In the genomic region with DNA sequence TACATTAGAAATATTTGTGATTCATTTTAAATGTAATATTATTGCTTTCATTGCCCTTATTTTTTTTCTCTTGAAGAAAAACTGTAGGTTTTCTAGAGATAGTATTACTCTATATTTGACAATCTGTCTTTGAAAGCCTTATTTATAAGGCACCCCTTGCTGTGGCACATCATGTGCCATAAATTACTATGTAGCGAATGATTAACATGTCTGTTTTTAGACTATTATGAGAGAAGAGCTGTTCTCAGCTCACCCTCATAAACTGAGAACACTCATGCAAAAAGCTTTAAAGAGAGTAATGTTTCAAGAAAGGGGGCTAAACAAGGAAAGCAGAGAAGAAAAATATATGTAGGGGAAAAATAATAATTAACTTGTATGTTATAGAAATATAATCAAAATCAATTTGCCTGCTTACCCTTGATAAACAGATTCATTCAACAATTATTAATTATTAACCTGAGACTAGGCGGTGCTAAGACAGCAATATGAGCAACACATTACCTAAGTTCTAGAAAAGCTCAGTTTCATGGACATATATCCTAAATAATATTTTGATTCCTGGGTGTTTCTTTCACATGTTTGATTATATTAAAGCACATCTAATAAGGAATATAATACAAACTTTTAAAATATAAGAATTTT, we compare ENCODE assay signal across 17 cellular contexts.
"Had no signal": no experiment of that assay in that cellular context is flagged by ENCODE, and none has a peak within 500 bp of the region (broad histone marks: within the 10 kb centered on the region; RNA-seq: fewer than 3 reads in every experiment).

No MANE protein-coding gene starts in this region.

- H3K4me1 Mint-ChIP-seq: natural killer cell had no signal

- H3K4me3 ChIP-seq: cardiac muscle cell, gastroesophageal sphincter, prostate gland, sigmoid colon, suprapubic skin had no signal

- H3K4me3 Mint-ChIP-seq: activated CD4-positive, alpha-beta T cell treated with anti-CD3 and anti-CD28 coated beads for 36 hours; activated CD8-positive, alpha-beta T cell treated with anti-CD3 and anti-CD28 coated beads for 36 hours; activated T-helper 1 cell treated with anti-CD3 and anti-CD28 coated beads, Interleukin-12 subunit alpha, Interleukin-12 subunit beta, Interleukin-2, Interleukin-4 antibody, amounts not matched to agents 30 ng/mL and 10 ng/mL and 1 ng/mL, durations not matched to agents 14 hours and 24 hours and 36 hours; natural killer cell; T-cell; type B pancreatic cell had no signal

- H3K27me3 ChIP-seq: cardiac muscle cell, gastroesophageal sphincter, sigmoid colon, suprapubic skin had no signal

- H3K9me3 ChIP-seq: gastroesophageal sphincter, prostate gland, sigmoid colon, suprapubic skin had no signal

- H3K9me3 Mint-ChIP-seq: activated CD8-positive, alpha-beta T cell treated with anti-CD3 and anti-CD28 coated beads for 36 hours; activated T-helper 1 cell treated with anti-CD3 and anti-CD28 coated beads, Interleukin-12 subunit alpha, Interleukin-12 subunit beta, Interleukin-2, Interleukin-4 antibody, amounts not matched to agents 30 ng/mL and 10 ng/mL and 1 ng/mL, durations not matched to agents 14 hours and 24 hours and 36 hours; T-cell; type B pancreatic cell had no signal

- H3K27ac ChIP-seq: cardiac muscle cell, gastroesophageal sphincter, prostate gland, sigmoid colon, suprapubic skin, WERI-Rb-1 had no signal

- DNase-seq: activated CD4-positive, alpha-beta T cell treated with anti-CD3 and anti-CD28 coated beads for 36 hours; activated CD8-positive, alpha-beta T cell treated with anti-CD3 and anti-CD28 coated beads for 36 hours; activated naive CD4-positive, alpha-beta T cell; natural killer cell; sigmoid colon; stimulated activated CD4-positive, alpha-beta T cell treated with anti-CD3 and anti-CD28 coated beads, Interleukin-2, amount 100 ng/mL, for 48 hours; stimulated activated naive CD8-positive, alpha-beta T cell treated with anti-CD3 and anti-CD28 coated beads, Interleukin-15, Interleukin-2, amounts not matched to agents 100 U/mL and 50 U/mL, for 24 hours; T-cell; WERI-Rb-1 had no signal

- H3K27ac Mint-ChIP-seq: activated CD4-positive, alpha-beta T cell treated with anti-CD3 and anti-CD28 coated beads for 36 hours; activated CD8-positive, alpha-beta T cell treated with anti-CD3 and anti-CD28 coated beads for 36 hours; activated T-helper 1 cell treated with anti-CD3 and anti-CD28 coated beads, Interleukin-12 subunit alpha, Interleukin-12 subunit beta, Interleukin-2, Interleukin-4 antibody, amounts not matched to agents 30 ng/mL and 10 ng/mL and 1 ng/mL, durations not matched to agents 14 hours and 24 hours and 36 hours; natural killer cell; type B pancreatic cell had no signal

- H3K36me3 ChIP-seq: prostate gland had no signal

- H3K4me1 ChIP-seq: sigmoid colon, suprapubic skin had no signal

- FAIRE-seq: astrocyte, colon had no signal

- ATAC-seq: activated CD4-positive, alpha-beta T cell treated with anti-CD3 and anti-CD28 coated beads for 36 hours; activated CD8-positive, alpha-beta T cell treated with anti-CD3 and anti-CD28 coated beads for 36 hours; gastroesophageal sphincter; natural killer cell; stimulated activated naive CD8-positive, alpha-beta T cell treated with anti-CD3 and anti-CD28 coated beads, Interleukin-15, Interleukin-2, amounts not matched to agents 100 U/mL and 50 U/mL, for 24 hours; T-cell had no signal

- H3K27me3 Mint-ChIP-seq: activated CD4-positive, alpha-beta T cell treated with anti-CD3 and anti-CD28 coated beads for 36 hours; activated CD8-positive, alpha-beta T cell treated with anti-CD3 and anti-CD28 coated beads for 36 hours; T-cell; type B pancreatic cell had no signal
